Comparison of ENCODE assay signal across 10 cellular contexts in genomic region chr21:15005391-15005790, GRCh38. TPM values are rescaled to one million over a fixed set of nuclear protein-coding genes. Genes with fewer than 3 reads are reported as not detected.
DNase-seq lines count a peak whose midpoint lies in the region; ATAC-seq, FAIRE-seq and TF ChIP-seq lines count a peak whose summit lies in the region.
"Had no signal": no experiment of that assay in that cellular context is flagged by ENCODE, and none has a peak within 500 bp of the region (broad histone marks: within the 10 kb centered on the region; RNA-seq: fewer than 3 reads in every experiment).

No MANE protein-coding gene starts in this region.

- H3K4me3 ChIP-seq in HepG2 (replicated peaks in 1 of 3; ENCODE audit: insufficient read depth in 1 of 3, low read depth in 2 of 3, low read length in 3 of 3): no peak overlapping the region
- H3K4me3 ChIP-seq in MM.1S (ENCODE audit: low read length): no peak overlapping the region
- H3K4me3 ChIP-seq in ascending aorta: no peak overlapping the region
- H3K4me3 ChIP-seq: K562 had no signal

- H3K4me1 Mint-ChIP-seq in activated naive CD4-positive, alpha-beta T cell treated with anti-CD3 and anti-CD28 coated beads, Interleukin-2, amount 10 ng/mL, durations not matched to agents 7 days and 5 days: peaks cover 34% of the 10 kb centered on the region
- H3K4me1 Mint-ChIP-seq in type B pancreatic cell (ENCODE audit: unreplicated experiment): peaks cover 68% of the 10 kb centered on the region

- no TSS peak for BruUV-seq in HepG2 (replicated peaks; lab: Mats Ljungman, UMichigan)

- no peaks in the 10 kb centered on the region for H3K9me3 Mint-ChIP-seq in activated naive CD4-positive, alpha-beta T cell treated with anti-CD3 and anti-CD28 coated beads, Interleukin-2, amount 10 ng/mL, durations not matched to agents 7 days and 5 days
- H3K9me3 Mint-ChIP-seq in type B pancreatic cell: peaks cover 6% of the 10 kb centered on the region

- H3K36me3 Mint-ChIP-seq in activated naive CD4-positive, alpha-beta T cell treated with anti-CD3 and anti-CD28 coated beads, Interleukin-2, amount 10 ng/mL, durations not matched to agents 7 days and 5 days: peaks cover 1% of the 10 kb centered on the region
- peaks cover 29% of the 10 kb centered on the region for H3K36me3 Mint-ChIP-seq in type B pancreatic cell

- in situ Hi-C loops in HepG2 (cut with HindIII; ENCODE audit: extremely low pct_ligation_motif_present, low pct_unique_long_range_greater_than_20kb): no loop called here

- ATAC-seq in HepG2: no peak
- ATAC-seq: K562 had no signal

- 93% methylated on average over 6 of the region's 6 CpGs for WGBS in HepG2 (ENCODE audit: low lambda C conversion rate)

- intact Hi-C loops in HepG2 (cut with micrococcal nuclease; ENCODE audit: unreplicated experiment): no loop called here
- intact Hi-C loops in ascending aorta (cut with DNase I): no loop called here

- H3K79me2 ChIP-seq in HepG2 (ENCODE audit: insufficient read depth, low read length): peaks cover 100% of the 10 kb centered on the region
- no peaks in the 10 kb centered on the region for H3K79me2 ChIP-seq in MM.1S (ENCODE audit: low read length)

- no peak for TF ChIP-seq RAD21 in HepG2 (CRISPR knock-in tag; IDR thresholded peaks at IDR 0.05)

- no peaks in the 10 kb centered on the region for H3K27me3 Mint-ChIP-seq in activated naive CD4-positive, alpha-beta T cell treated with anti-CD3 and anti-CD28 coated beads, Interleukin-2, amount 10 ng/mL, durations not matched to agents 7 days and 5 days
- H3K27me3 Mint-ChIP-seq in type B pancreatic cell: no peaks in the 10 kb centered on the region

- no peaks in the 10 kb centered on the region for H3K27me3 ChIP-seq in HepG2 (ENCODE audit: control insufficient read depth in 1 of 2, insufficient read depth in 2 of 2, low read length in 2 of 2)
- no peaks in the 10 kb centered on the region for H3K27me3 ChIP-seq in MM.1S (replicated peaks; ENCODE audit: insufficient read depth, low read length)
- H3K27me3 ChIP-seq in ascending aorta: no peaks in the 10 kb centered on the region

- peaks cover 62% of the 10 kb centered on the region for H4K20me1 ChIP-seq in HepG2 (ENCODE audit: insufficient read depth, low read length)
- H4K20me1 ChIP-seq in MM.1S (ENCODE audit: insufficient read depth, low read length): no peaks in the 10 kb centered on the region

- H3K9ac ChIP-seq in HepG2 (ENCODE audit: insufficient read depth, low read depth, low read length) (no peak overlapping the region), MM.1S (ENCODE audit: low read length) (no peak overlapping the region)

- H3K4me3 Mint-ChIP-seq in activated naive CD4-positive, alpha-beta T cell treated with anti-CD3 and anti-CD28 coated beads, Interleukin-2, amount 10 ng/mL, durations not matched to agents 7 days and 5 days: peak overlapping the region; percentile 68
- H3K4me3 Mint-ChIP-seq in type B pancreatic cell: peak overlapping the region; percentile 42

- TF ChIP-seq POLR2A in HepG2 (IDR thresholded peaks at IDR 0.05; ENCODE audit: insufficient read depth in 1 of 2, low read depth in 2 of 2, low read length in 2 of 2): no peak

- H3K9me3 ChIP-seq in HepG2 (ENCODE audit: low read length): no peaks in the 10 kb centered on the region
- no peaks in the 10 kb centered on the region for H3K9me3 ChIP-seq in MM.1S (replicated peaks; ENCODE audit: insufficient read depth, low read length)
- H3K9me3 ChIP-seq in ascending aorta: no peaks in the 10 kb centered on the region

- TF ChIP-seq EP300 in HepG2 (IDR thresholded peaks at IDR 0.05; ENCODE audit: low read depth in 2 of 2, low read length in 2 of 2) (no peak), HepG2 (CRISPR knock-in tag; IDR thresholded peaks at IDR 0.05; ENCODE audit: borderline replicate concordance) (no peak)

- TF ChIP-seq CTCF in HepG2 (CRISPR knock-in tag; IDR thresholded peaks at IDR 0.05) (no peak), type B pancreatic cell (conservative IDR thresholded peaks at IDR 0.05) (no peak), MM.1S (IDR thresholded peaks at IDR 0.05; ENCODE audit: low read length) (no peak), ascending aorta (IDR thresholded peaks at IDR 0.05) (no peak)

- no peak overlapping the region for H2AFZ ChIP-seq in HepG2 (ENCODE audit: low read length)
- H2AFZ ChIP-seq in MM.1S (ENCODE audit: low read length): no peak overlapping the region

- POLR2A ChIA-PET in HepG2 (lab: Yijun Ruan, JAX): no interaction called here

- CTCF ChIA-PET in activated naive CD4-positive, alpha-beta T cell treated with anti-CD3 and anti-CD28 coated beads, Interleukin-2, amount 10 ng/mL, durations not matched to agents 7 days and 5 days (lab: Charles Lee): no interaction called here
- CTCF ChIA-PET in HepG2 (lab: Yijun Ruan, JAX; ENCODE audit: low intra/inter-chr PET ratio, low total read pairs): no interaction called here

- no peaks in the 10 kb centered on the region for H3K9me2 ChIP-seq in MM.1S (replicated peaks; ENCODE audit: insufficient read depth, low read length)

- H3F3A ChIP-seq in MM.1S (ENCODE audit: insufficient read depth, low read length): no peaks in the 10 kb centered on the region

- H3K4me1 ChIP-seq in HepG2 (ENCODE audit: insufficient read depth, low read length): peaks cover 80% of the 10 kb centered on the region
- H3K4me1 ChIP-seq in MM.1S (ENCODE audit: low read length): no peaks in the 10 kb centered on the region
- peaks cover 0 to 5% of the 10 kb centered on the region in 2 donors for H3K4me1 ChIP-seq in ascending aorta

- peak overlapping the region; percentile 92 for H3K27ac Mint-ChIP-seq in activated naive CD4-positive, alpha-beta T cell treated with anti-CD3 and anti-CD28 coated beads, Interleukin-2, amount 10 ng/mL, durations not matched to agents 7 days and 5 days
- peak overlapping the region; percentile 65 for H3K27ac Mint-ChIP-seq in type B pancreatic cell

- H3K27ac ChIP-seq in HepG2 (ENCODE audit: extremely low read length, insufficient read depth, low read length) (no peak overlapping the region), MM.1S (ENCODE audit: low read length) (no peak overlapping the region), ascending aorta (no peak overlapping the region)

- DNase-seq in activated naive CD4-positive, alpha-beta T cell treated with anti-CD3 and anti-CD28 coated beads, Interleukin-2, amount 10 ng/mL, durations not matched to agents 7 days and 5 days: peak; percentile 46
- no peak for DNase-seq in activated naive CD4-positive, alpha-beta T cell treated with Interleukin-2 at 50 U/mL for 16 hours
- DNase-seq in central memory CD4-positive, alpha-beta T cell: peak; percentile 2
- DNase-seq in HepG2 (ENCODE audit: low spot score) (no peak), type B pancreatic cell (ENCODE audit: extremely low spot score, unreplicated experiment) (no peak), MM.1S (no peak), ascending aorta (ENCODE audit: low spot score in 2 of 2) (no peak)
- DNase-seq in activated CD8-positive, alpha-beta memory T cell treated with anti-CD3 and anti-CD28 coated beads, Interleukin-2, amount 50 U/mL, for 4 hours: no peak
- DNase-seq: stimulated activated naive CD4-positive, alpha-beta T cell treated with Interleukin-2 at 50 U/mL for 16 hours had no signal

- FAIRE-seq in HepG2 (lab: Jason Lieb, UNC): no peak
- FAIRE-seq: K562 had no signal

- H3K36me3 ChIP-seq in HepG2 (replicated peaks in 1 of 2; ENCODE audit: control insufficient read depth in 1 of 2, insufficient read depth in 2 of 2, low read length in 2 of 2) (peaks cover 7 to 40% of the 10 kb centered on the region in 2 experiments; a peak in 4 of 5 replicates), MM.1S (replicated peaks; ENCODE audit: insufficient read depth, low read length) (no peaks in the 10 kb centered on the region), ascending aorta (no peaks in the 10 kb centered on the region)

- H3K4me2 ChIP-seq in HepG2 (ENCODE audit: low read depth, low read length): no peak overlapping the region
- H3K4me2 ChIP-seq in MM.1S (ENCODE audit: low read depth, low read length): no peak overlapping the region

TF ChIP-seq in HepG2, 621 proteins besides CTCF, POLR2A, EP300 and RAD21 (continues in another document):
- TF ChIP-seq POLR2G (IDR thresholded peaks at IDR 0.05; ENCODE audit: low read depth, low read length) (no peak), ZNF572 (CRISPR knock-in tag; IDR thresholded peaks at IDR 0.05) (no peak), RBM22 (optimal IDR thresholded peaks at IDR 0.05; ENCODE audit: low read length) (peak; percentile 87)

RNA-seq across cellular contexts. Expression of gene NRIP1, which starts 59.4 kb away (rescaled TPM):
- total RNA-seq in HepG2 (2016; rRNA removed; fragmentation: Illumina TruSeq; extraction: Trizol) (69.0 and 99.0 TPM in 2 replicates), type B pancreatic cell (ENCODE audit: low replicate concordance) (52.5 and 88.6 TPM in 2 replicates), ascending aorta (4.8 TPM)
- total RNA-seq in HepG2 (2016; cell fraction: cytosol; rRNA removed; fragmentation: Illumina TruSeq; extraction: Trizol; ENCODE audit: low read depth): 27.6 and 36.4 TPM in 2 replicates
- 66.8 and 94.5 TPM in 2 replicates for total RNA-seq in HepG2 (2016; cell fraction: insoluble cytoplasmic fraction; rRNA removed; fragmentation: Illumina TruSeq; extraction: Trizol)
- 25.1 and 28.0 TPM in 2 replicates for total RNA-seq in HepG2 (2016; cell fraction: membrane; rRNA removed; fragmentation: Illumina TruSeq; extraction: Trizol)
- total RNA-seq in HepG2 (2016; cell fraction: nucleus; rRNA removed; fragmentation: Illumina TruSeq; extraction: Trizol): 94.9 and 106 TPM in 2 replicates
- 18.1 and 21.0 TPM in 2 replicates for polyA plus RNA-seq in HepG2 (2011; rRNA removed)
- 7.6 and 13.3 TPM in 2 replicates for polyA plus RNA-seq in HepG2 (2011; cell fraction: cytosol; rRNA removed)
- 13.9 and 17.0 TPM in 2 replicates for polyA plus RNA-seq in HepG2 (2011; cell fraction: nucleus; rRNA removed)
- 28.1 and 32.1 TPM in 2 replicates for polyA plus RNA-seq in HepG2 (2012)
- polyA plus RNA-seq in HepG2 (2016; cell fraction: cytosol; fragmentation: Illumina TruSeq; extraction: Trizol; ENCODE audit: low read depth): 1.1 and 1.3 TPM in 2 replicates
- polyA plus RNA-seq in HepG2 (2016; cell fraction: insoluble cytoplasmic fraction; fragmentation: Illumina TruSeq; extraction: Trizol; ENCODE audit: low read depth): 40.5 and 44.9 TPM in 2 replicates
- 4.3 and 4.9 TPM in 2 replicates for polyA plus RNA-seq in HepG2 (2016; cell fraction: membrane; fragmentation: Illumina TruSeq; extraction: Trizol; ENCODE audit: low read depth)
- 46.0 and 49.0 TPM in 2 replicates for polyA plus RNA-seq in HepG2 (2016; cell fraction: nucleus; fragmentation: Illumina TruSeq; extraction: Trizol; ENCODE audit: insufficient read depth, low read depth)
- 5.6 and 32.4 TPM in 2 replicates for polyA minus RNA-seq in HepG2 (2011; rRNA and poly(A)+ RNA removed; ENCODE audit: low replicate concordance)
- 42.3 and 56.3 TPM in 2 replicates for polyA minus RNA-seq in HepG2 (2011; cell fraction: cytosol; rRNA and poly(A)+ RNA removed)
- 188 and 226 TPM in 2 replicates for polyA minus RNA-seq in HepG2 (2011; cell fraction: nucleus; rRNA and poly(A)+ RNA removed)

Comparison
In these comparisons a context has a peak if more than half of its experiments do, and no peak if none do; other contexts are left out.
1. DNase-seq: peak in activated naive CD4-positive, alpha-beta T cell treated with anti-CD3 and anti-CD28 coated beads, Interleukin-2, amount 10 ng/mL, durations not matched to agents 7 days and 5 days (single experiment) and central memory CD4-positive, alpha-beta T cell (single experiment); none in activated naive CD4-positive, alpha-beta T cell treated with Interleukin-2 at 50 U/mL for 16 hours (single experiment), HepG2 (single experiment), type B pancreatic cell (single experiment), MM.1S (single experiment), ascending aorta (0 of 2) and activated CD8-positive, alpha-beta memory T cell treated with anti-CD3 and anti-CD28 coated beads, Interleukin-2, amount 50 U/mL, for 4 hours (single experiment).